In the genomic region with DNA sequence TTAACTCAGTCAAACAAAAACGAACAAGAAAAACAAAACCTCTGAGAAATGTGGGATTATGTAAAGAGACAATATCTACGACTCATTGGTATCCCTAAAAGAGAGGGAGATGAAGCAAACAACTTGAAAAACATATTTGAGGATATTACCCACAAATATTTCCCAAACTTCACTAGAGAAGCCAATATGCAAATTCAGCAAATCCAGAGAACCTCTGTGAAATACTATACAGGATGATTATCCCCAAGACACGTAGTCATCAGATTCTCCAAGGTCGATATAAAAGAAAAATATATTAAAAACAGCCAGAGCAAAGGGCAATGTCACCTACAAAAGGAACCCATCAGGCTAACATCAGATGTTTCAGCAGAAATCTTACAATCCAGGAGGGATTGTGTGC, we compare ENCODE assay signal across 24 cellular contexts.
DNase-seq lines count a peak whose midpoint lies in the region; ATAC-seq, FAIRE-seq and TF ChIP-seq lines count a peak whose summit lies in the region.
"Had no signal": no experiment of that assay in that cellular context is flagged by ENCODE, and none has a peak within 500 bp of the region (broad histone marks: within the 10 kb centered on the region; RNA-seq: fewer than 3 reads in every experiment).

No MANE protein-coding gene starts in this region.

- no peaks in the 10 kb centered on the region for H3K79me2 ChIP-seq in HepG2 (ENCODE audit: insufficient read depth, low read length)

- TF ChIP-seq RAD21 in HepG2 (CRISPR knock-in tag; IDR thresholded peaks at IDR 0.05) (no peak), IMR-90 (IDR thresholded peaks at IDR 0.05; ENCODE audit: low read length) (no peak)

- DNase-seq in HepG2 (ENCODE audit: low spot score) (no peak), right lobe of liver (no peak), IMR-90 (no peak), GOT3 (lab: John Stamatoyannopoulos, UW) (no peak), prostate gland (ENCODE audit: low spot score) (no peak)
- DNase-seq: ACHN; BE2C; C1 segment of cervical spinal cord; CD4-positive, alpha-beta memory T cell; CD4-positive, CD25-positive, alpha-beta regulatory T cell; CD8-positive, alpha-beta memory T cell; COR-L47; DMS 273 treated with DMSO at 0.1 percent for 48 hours; DMS153; DMS53; DMS79; DND-41; EL; GDM1 had no signal

- no peak overlapping the region for H4K5ac ChIP-seq in IMR-90 (ENCODE audit: low read depth, low read length)

- TF ChIP-seq POLR2A in HepG2 (IDR thresholded peaks at IDR 0.05; ENCODE audit: insufficient read depth in 1 of 2, low read depth in 2 of 2, low read length in 2 of 2) (no peak), right lobe of liver (IDR thresholded peaks at IDR 0.05) (no peak), IMR-90 (IDR thresholded peaks at IDR 0.05; ENCODE audit: low read depth, low read length) (no peak), prostate gland (IDR thresholded peaks at IDR 0.05) (no peak)

- H3K9me3 ChIP-seq in HepG2 (ENCODE audit: low read length) = peaks cover 26% of the 10 kb centered on the region
- no peaks in the 10 kb centered on the region for H3K9me3 ChIP-seq in right lobe of liver
- H3K9me3 ChIP-seq in IMR-90 (ENCODE audit: control insufficient read depth, insufficient read depth, low read length) = no peaks in the 10 kb centered on the region
- no peaks in the 10 kb centered on the region for H3K9me3 ChIP-seq in prostate gland
- H3K9me3 ChIP-seq: BE2C had no signal

- no peak overlapping the region for H3K4me3 ChIP-seq in HepG2 (replicated peaks in 1 of 3; ENCODE audit: insufficient read depth in 1 of 3, low read depth in 2 of 3, low read length in 3 of 3)
- no peak overlapping the region for H3K4me3 ChIP-seq in right lobe of liver
- no peak overlapping the region for H3K4me3 ChIP-seq in IMR-90 (ENCODE audit: insufficient read depth, low read depth, low read length)
- H3K4me3 ChIP-seq in prostate gland = no peak overlapping the region
- H3K4me3 ChIP-seq: BLaER1, GM12878 had no signal

- H3K27me3 ChIP-seq in HepG2 (ENCODE audit: control insufficient read depth in 1 of 2, insufficient read depth in 2 of 2, low read length in 2 of 2) (no peaks in the 10 kb centered on the region), right lobe of liver (no peaks in the 10 kb centered on the region), IMR-90 (ENCODE audit: control insufficient read depth, insufficient read depth, low read length) (no peaks in the 10 kb centered on the region), prostate gland (replicated peaks; ENCODE audit: insufficient read depth) (no peaks in the 10 kb centered on the region)
- H3K27me3 ChIP-seq: BE2C, BLaER1 had no signal

- H3K4me1 ChIP-seq in HepG2 (ENCODE audit: insufficient read depth, low read length) (no peaks in the 10 kb centered on the region), right lobe of liver (no peaks in the 10 kb centered on the region), IMR-90 (ENCODE audit: control insufficient read depth, insufficient read depth, low read length) (no peaks in the 10 kb centered on the region), prostate gland (replicated peaks) (no peaks in the 10 kb centered on the region)
- H3K4me1 ChIP-seq: BE2C, BLaER1 had no signal

- no peak overlapping the region for H2AK5ac ChIP-seq in IMR-90 (ENCODE audit: low read depth, low read length)

- 2% methylated on average over 4 of the region's 4 CpGs for WGBS in HepG2 (ENCODE audit: low lambda C conversion rate)
- 54% methylated on average over 4 of the region's 4 CpGs for WGBS in right lobe of liver (ENCODE audit: insufficient coverage, low coverage, low lambda C conversion rate, missing lambda C conversion rate)
- no CpG with 5 or more reads among the region's 4 CpGs for WGBS in IMR-90 (ENCODE audit: extremely low coverage in 2 of 2, insufficient read length in 1 of 2), 2 experiments
- 90% methylated on average over 4 of the region's 4 CpGs for WGBS in prostate gland

- no peak overlapping the region for H3K23ac ChIP-seq in IMR-90 (ENCODE audit: low read depth, low read length)

- no peaks in the 10 kb centered on the region for H3K36me3 ChIP-seq in HepG2 (replicated peaks in 1 of 2; ENCODE audit: control insufficient read depth in 1 of 2, insufficient read depth in 2 of 2, low read length in 2 of 2)
- no peaks in the 10 kb centered on the region for H3K36me3 ChIP-seq in right lobe of liver
- H3K36me3 ChIP-seq in IMR-90 (ENCODE audit: control insufficient read depth, insufficient read depth, low read length) = no peaks in the 10 kb centered on the region
- H3K36me3 ChIP-seq in prostate gland = no peaks in the 10 kb centered on the region
- H3K36me3 ChIP-seq: BE2C, BLaER1 had no signal

- no peak overlapping the region for H4K91ac ChIP-seq in IMR-90 (ENCODE audit: insufficient read depth, low read depth, low read length)

- TF ChIP-seq EP300 in HepG2 (IDR thresholded peaks at IDR 0.05; ENCODE audit: low read depth in 2 of 2, low read length in 2 of 2) = no peak
- no peak for TF ChIP-seq EP300 in HepG2 (CRISPR knock-in tag; IDR thresholded peaks at IDR 0.05; ENCODE audit: borderline replicate concordance)

- FAIRE-seq in HepG2 (lab: Jason Lieb, UNC) = no peak
- FAIRE-seq: GM12878, GM12892, GM18507 had no signal

- no peak overlapping the region for H3K18ac ChIP-seq in IMR-90 (ENCODE audit: low read depth, low read length)

- H3K9ac ChIP-seq in HepG2 (ENCODE audit: insufficient read depth, low read depth, low read length) = no peak overlapping the region
- no peak overlapping the region for H3K9ac ChIP-seq in IMR-90 (ENCODE audit: low read depth, low read length)
- H3K9ac ChIP-seq: BLaER1 had no signal

- ATAC-seq in HepG2 (no peak), right lobe of liver (no peak), IMR-90 (ENCODE audit: low read depth) (no peak)
- ATAC-seq: GM12878 had no signal

- H3K27ac ChIP-seq in HepG2 (ENCODE audit: extremely low read length, insufficient read depth, low read length) = no peak overlapping the region
- H3K27ac ChIP-seq in right lobe of liver = no peak overlapping the region
- H3K27ac ChIP-seq in IMR-90 (ENCODE audit: insufficient read depth, low read length) = no peak overlapping the region
- no peak overlapping the region for H3K27ac ChIP-seq in prostate gland
- H3K27ac ChIP-seq: 22Rv1, BLaER1 had no signal

- no peak overlapping the region for H2BK5ac ChIP-seq in IMR-90 (ENCODE audit: low read depth, low read length, poor library complexity, severe bottlenecking)

- no TSS peak for BruUV-seq in HepG2 (replicated peaks; lab: Mats Ljungman, UMichigan)
- BruUV-seq in IMR-90 (replicated peaks; lab: Mats Ljungman, UMichigan) = no TSS peak

- no peak overlapping the region for H4K8ac ChIP-seq in IMR-90 (ENCODE audit: low read depth in 2 of 2, low read length in 2 of 2)

- in situ Hi-C loops in HepG2 (cut with HindIII; ENCODE audit: extremely low pct_ligation_motif_present, low pct_unique_long_range_greater_than_20kb) = no loop called here
- in situ Hi-C loops in IMR-90 (cut with MboI; ENCODE audit: low sequenced_read_pairs) = no loop called here

- dilution Hi-C loops in IMR-90 (cut with HindIII; ENCODE audit: low sequenced_read_pairs, unreplicated experiment) = no loop called here

- no peaks in the 10 kb centered on the region for H3K79me1 ChIP-seq in IMR-90 (ENCODE audit: low read depth in 1 of 2, low read length in 2 of 2)

- no peak overlapping the region for H3K14ac ChIP-seq in IMR-90 (replicated peaks; ENCODE audit: low read depth, low read length)

- H2BK120ac ChIP-seq in IMR-90 (ENCODE audit: low read depth, low read length) = no peak overlapping the region

- H4K20me1 ChIP-seq in HepG2 (ENCODE audit: insufficient read depth, low read length) (no peaks in the 10 kb centered on the region), IMR-90 (ENCODE audit: insufficient read depth, low read length) (no peaks in the 10 kb centered on the region)
- H4K20me1 ChIP-seq: BLaER1 had no signal

- intact Hi-C loops in HepG2 (cut with micrococcal nuclease; ENCODE audit: unreplicated experiment) = no loop called here
- intact Hi-C loops in right lobe of liver (cut with DNase I) = no loop called here
- intact Hi-C loops in IMR-90 (cut with micrococcal nuclease) = no loop called here
- intact Hi-C loops in prostate gland (cut with DNase I) = no loop called here

- no peak overlapping the region for H3K56ac ChIP-seq in IMR-90 (ENCODE audit: extremely low read depth, insufficient read depth, low read length)

- H2BK15ac ChIP-seq in IMR-90 (ENCODE audit: low read depth, low read length) = no peak overlapping the region

- no peak overlapping the region for H2AFZ ChIP-seq in HepG2 (ENCODE audit: low read length)
- H2AFZ ChIP-seq in IMR-90 (replicated peaks; ENCODE audit: low read length, poor library complexity) = no peak overlapping the region

- H3K9me1 ChIP-seq in IMR-90 (ENCODE audit: insufficient read depth, low read length) = no peaks in the 10 kb centered on the region

- H3K4ac ChIP-seq in IMR-90 (ENCODE audit: low read depth, low read length) = no peak overlapping the region

- CTCF ChIA-PET in HepG2 (lab: Yijun Ruan, JAX; ENCODE audit: low intra/inter-chr PET ratio, low total read pairs) (no interaction called here), IMR-90 (lab: Yijun Ruan, JAX) (no interaction called here)

- TF ChIP-seq CTCF in HepG2 (CRISPR knock-in tag; IDR thresholded peaks at IDR 0.05) = no peak
- no peak for TF ChIP-seq CTCF in right lobe of liver (IDR thresholded peaks at IDR 0.05)
- no peak for TF ChIP-seq CTCF in IMR-90 (conservative IDR thresholded peaks at IDR 0.05; ENCODE audit: low read depth, low read length)
- TF ChIP-seq CTCF in prostate gland (IDR thresholded peaks at IDR 0.05) = no peak

- H2AK9ac ChIP-seq in IMR-90 (replicated peaks; ENCODE audit: low read depth, low read length, poor library complexity) = no peak overlapping the region

- POLR2A ChIA-PET in HepG2 (lab: Yijun Ruan, JAX) (no interaction called here), IMR-90 (lab: Charles Lee; ENCODE audit: unreplicated experiment) (no interaction called here)

- no peak overlapping the region for H3K4me2 ChIP-seq in HepG2 (ENCODE audit: low read depth, low read length)
- no peak overlapping the region for H3K4me2 ChIP-seq in IMR-90 (ENCODE audit: low read depth, low read length)
- H3K4me2 ChIP-seq: BLaER1 had no signal

- H2BK20ac ChIP-seq in IMR-90 (ENCODE audit: low read depth, low read length) = no peak overlapping the region

TF ChIP-seq in HepG2, 621 proteins besides CTCF, POLR2A, EP300 and RAD21:
- peak; percentile 29 to 77; a peak in 2 of 4 replicates for TF ChIP-seq MAFK (conservative IDR thresholded peaks at IDR 0.05 in 1 of 2, IDR thresholded peaks at IDR 0.05 in 1 of 2; ENCODE audit: low read length in 2 of 2)
- peak; percentile 61 for TF ChIP-seq MAFF (IDR thresholded peaks at IDR 0.05; ENCODE audit: low read depth, low read length)
- no peak for TF ChIP-seq MAF1 (CRISPR knock-in tag; IDR thresholded peaks at IDR 0.05; ENCODE audit: borderline replicate concordance)
TF ChIP-seq in HepG2: peak in this region for 2.

TF ChIP-seq in IMR-90, 13 proteins besides CTCF, POLR2A, EP300 and RAD21:
- TF ChIP-seq MAFK (IDR thresholded peaks at IDR 0.05; ENCODE audit: low read depth, low read length) (peak; percentile 52), MAZ (IDR thresholded peaks at IDR 0.05; ENCODE audit: borderline replicate concordance, low read depth, low read length) (no peak)
TF ChIP-seq in IMR-90: peak in this region for 1.
